In genomic region chr2:148021059-148021985, GRCh38 we compare ENCODE assay signal across 1 cellular context.
A peak's percentile ranks its signal among the peaks of the same experiment; 100 is the strongest.
TF ChIP-seq lines count a peak whose summit lies in the region.

Gene MBD5 (plus strand): TSS chr2:148021091.

TF ChIP-seq in HepG2, 621 proteins besides CTCF, POLR2A, EP300 and RAD21 (continued from another document):
- TF ChIP-seq DZIP1 (CRISPR knock-in tag; IDR thresholded peaks at IDR 0.05) (0 out of 2 replicates have a peak, but pooled peaks have one; percentile 3), POGK (CRISPR knock-in tag; conservative IDR thresholded peaks at IDR 0.05) (no peak), SAFB2 (CRISPR knock-in tag; IDR thresholded peaks at IDR 0.05; ENCODE audit: borderline replicate concordance, low read depth) (peak; percentile 5; the same call in 1 of the 2 replicates), KAT2B (IDR thresholded peaks at IDR 0.05; ENCODE audit: borderline replicate concordance, low read depth, low read length) (no peak), BATF2 (CRISPR knock-in tag; IDR thresholded peaks at IDR 0.05) (0 out of 2 replicates have a peak, but pooled peaks have one; percentile 58), SIN3A (IDR thresholded peaks at IDR 0.05; ENCODE audit: borderline replicate concordance, low read depth, low read length) (0 out of 2 replicates have a peak, but pooled peaks have one; percentile 38), FOXK2 (IDR thresholded peaks at IDR 0.05) (0 out of 2 replicates have a peak, but pooled peaks have one; percentile 11), FOXC1 (CRISPR knock-in tag; IDR thresholded peaks at IDR 0.05; ENCODE audit: borderline replicate concordance) (0 out of 2 replicates have a peak, but pooled peaks have one; percentile 5), REL (CRISPR knock-in tag; conservative IDR thresholded peaks at IDR 0.05) (no peak), ZSCAN25 (CRISPR knock-in tag; IDR thresholded peaks at IDR 0.05) (peak; percentile 91), HNRNPH1 (optimal IDR thresholded peaks at IDR 0.05; ENCODE audit: low read depth, low read length) (no peak), ZNF512B (CRISPR knock-in tag; IDR thresholded peaks at IDR 0.05; ENCODE audit: borderline replicate concordance) (0 out of 2 replicates have a peak, but pooled peaks have one; percentile 57), CHD4 (IDR thresholded peaks at IDR 0.05; ENCODE audit: borderline replicate concordance, low read length) (peak; percentile 58; the same call in 1 of the 2 replicates)
